2 cellular contexts compared by ENCODE assay signal in the genomic region with DNA sequence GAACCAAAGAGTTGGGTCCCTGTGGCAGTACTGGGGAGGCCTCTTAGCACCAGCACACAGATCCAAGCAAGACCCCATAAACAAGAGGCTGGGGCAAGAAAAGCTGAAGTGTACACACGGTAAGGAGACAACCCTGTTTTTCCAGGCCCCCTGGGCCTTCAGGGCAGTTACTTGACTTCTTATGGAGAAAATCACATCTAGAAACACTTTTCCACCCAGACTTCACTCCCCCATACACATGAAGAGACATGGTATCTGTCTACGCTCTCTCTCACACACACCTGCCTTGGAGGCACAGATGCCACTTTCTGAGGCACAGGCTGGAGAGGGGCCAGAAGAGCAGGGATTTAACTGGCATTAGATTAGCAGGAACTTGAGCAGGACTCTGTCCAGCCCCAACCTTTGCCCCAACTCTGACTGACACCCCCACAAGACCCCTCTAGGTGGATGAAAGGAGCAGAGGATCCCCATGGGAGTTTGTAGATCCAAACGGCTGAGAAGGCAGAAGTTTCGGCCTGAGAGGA.
TF ChIP-seq lines count a peak whose summit lies in the region.

No MANE protein-coding gene starts in this region.

TF ChIP-seq in HCT116, 20 proteins besides CTCF, POLR2A, EP300 and RAD21 (continued from another document):
- TF ChIP-seq, protein P1, sequence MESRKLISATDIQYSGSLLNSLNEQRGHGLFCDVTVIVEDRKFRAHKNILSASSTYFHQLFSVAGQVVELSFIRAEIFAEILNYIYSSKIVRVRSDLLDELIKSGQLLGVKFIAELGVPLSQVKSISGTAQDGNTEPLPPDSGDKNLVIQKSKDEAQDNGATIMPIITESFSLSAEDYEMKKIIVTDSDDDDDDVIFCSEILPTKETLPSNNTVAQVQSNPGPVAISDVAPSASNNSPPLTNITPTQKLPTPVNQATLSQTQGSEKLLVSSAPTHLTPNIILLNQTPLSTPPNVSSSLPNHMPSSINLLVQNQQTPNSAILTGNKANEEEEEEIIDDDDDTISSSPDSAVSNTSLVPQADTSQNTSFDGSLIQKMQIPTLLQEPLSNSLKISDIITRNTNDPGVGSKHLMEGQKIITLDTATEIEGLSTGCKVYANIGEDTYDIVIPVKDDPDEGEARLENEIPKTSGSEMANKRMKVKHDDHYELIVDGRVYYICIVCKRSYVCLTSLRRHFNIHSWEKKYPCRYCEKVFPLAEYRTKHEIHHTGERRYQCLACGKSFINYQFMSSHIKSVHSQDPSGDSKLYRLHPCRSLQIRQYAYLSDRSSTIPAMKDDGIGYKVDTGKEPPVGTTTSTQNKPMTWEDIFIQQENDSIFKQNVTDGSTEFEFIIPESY (IDR thresholded peaks at IDR 0.05; ENCODE audit: extremely low read depth, insufficient replicate concordance, low read length): no peak
- TF ChIP-seq SP1 (IDR thresholded peaks at IDR 0.05; ENCODE audit: low read depth) (no peak), SIN3A (IDR thresholded peaks at IDR 0.05; ENCODE audit: low read depth) (no peak), EGR1 (IDR thresholded peaks at IDR 0.05; ENCODE audit: low read depth) (no peak), FOSL1 (IDR thresholded peaks at IDR 0.05; ENCODE audit: low read depth) (no peak), ZFX (IDR thresholded peaks at IDR 0.05) (no peak), YY1 (IDR thresholded peaks at IDR 0.05; ENCODE audit: extremely low read depth, insufficient replicate concordance, low read depth, low read length) (no peak), CBX3 (IDR thresholded peaks at IDR 0.05; ENCODE audit: low read depth) (no peak), EZH2phosphoT487 (IDR thresholded peaks at IDR 0.05; ENCODE audit: borderline replicate concordance) (no peak), SRF (IDR thresholded peaks at IDR 0.05; ENCODE audit: low read depth) (no peak), CEBPB (IDR thresholded peaks at IDR 0.05; ENCODE audit: low read depth) (no peak)
- TF ChIP-seq, protein P2, sequence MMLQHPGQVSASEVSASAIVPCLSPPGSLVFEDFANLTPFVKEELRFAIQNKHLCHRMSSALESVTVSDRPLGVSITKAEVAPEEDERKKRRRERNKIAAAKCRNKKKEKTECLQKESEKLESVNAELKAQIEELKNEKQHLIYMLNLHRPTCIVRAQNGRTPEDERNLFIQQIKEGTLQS (IDR thresholded peaks at IDR 0.05): no peak
- TF ChIP-seq, protein P3, sequence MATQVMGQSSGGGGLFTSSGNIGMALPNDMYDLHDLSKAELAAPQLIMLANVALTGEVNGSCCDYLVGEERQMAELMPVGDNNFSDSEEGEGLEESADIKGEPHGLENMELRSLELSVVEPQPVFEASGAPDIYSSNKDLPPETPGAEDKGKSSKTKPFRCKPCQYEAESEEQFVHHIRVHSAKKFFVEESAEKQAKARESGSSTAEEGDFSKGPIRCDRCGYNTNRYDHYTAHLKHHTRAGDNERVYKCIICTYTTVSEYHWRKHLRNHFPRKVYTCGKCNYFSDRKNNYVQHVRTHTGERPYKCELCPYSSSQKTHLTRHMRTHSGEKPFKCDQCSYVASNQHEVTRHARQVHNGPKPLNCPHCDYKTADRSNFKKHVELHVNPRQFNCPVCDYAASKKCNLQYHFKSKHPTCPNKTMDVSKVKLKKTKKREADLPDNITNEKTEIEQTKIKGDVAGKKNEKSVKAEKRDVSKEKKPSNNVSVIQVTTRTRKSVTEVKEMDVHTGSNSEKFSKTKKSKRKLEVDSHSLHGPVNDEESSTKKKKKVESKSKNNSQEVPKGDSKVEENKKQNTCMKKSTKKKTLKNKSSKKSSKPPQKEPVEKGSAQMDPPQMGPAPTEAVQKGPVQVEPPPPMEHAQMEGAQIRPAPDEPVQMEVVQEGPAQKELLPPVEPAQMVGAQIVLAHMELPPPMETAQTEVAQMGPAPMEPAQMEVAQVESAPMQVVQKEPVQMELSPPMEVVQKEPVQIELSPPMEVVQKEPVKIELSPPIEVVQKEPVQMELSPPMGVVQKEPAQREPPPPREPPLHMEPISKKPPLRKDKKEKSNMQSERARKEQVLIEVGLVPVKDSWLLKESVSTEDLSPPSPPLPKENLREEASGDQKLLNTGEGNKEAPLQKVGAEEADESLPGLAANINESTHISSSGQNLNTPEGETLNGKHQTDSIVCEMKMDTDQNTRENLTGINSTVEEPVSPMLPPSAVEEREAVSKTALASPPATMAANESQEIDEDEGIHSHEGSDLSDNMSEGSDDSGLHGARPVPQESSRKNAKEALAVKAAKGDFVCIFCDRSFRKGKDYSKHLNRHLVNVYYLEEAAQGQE (IDR thresholded peaks at IDR 0.05; ENCODE audit: low read depth): no peak
TF ChIP-seq in HCT116: peak in this region for 0.

TF ChIP-seq in WTC11, 78 proteins besides CTCF, POLR2A, EP300 and RAD21 (continued from another document):
- TF ChIP-seq, protein P4, sequence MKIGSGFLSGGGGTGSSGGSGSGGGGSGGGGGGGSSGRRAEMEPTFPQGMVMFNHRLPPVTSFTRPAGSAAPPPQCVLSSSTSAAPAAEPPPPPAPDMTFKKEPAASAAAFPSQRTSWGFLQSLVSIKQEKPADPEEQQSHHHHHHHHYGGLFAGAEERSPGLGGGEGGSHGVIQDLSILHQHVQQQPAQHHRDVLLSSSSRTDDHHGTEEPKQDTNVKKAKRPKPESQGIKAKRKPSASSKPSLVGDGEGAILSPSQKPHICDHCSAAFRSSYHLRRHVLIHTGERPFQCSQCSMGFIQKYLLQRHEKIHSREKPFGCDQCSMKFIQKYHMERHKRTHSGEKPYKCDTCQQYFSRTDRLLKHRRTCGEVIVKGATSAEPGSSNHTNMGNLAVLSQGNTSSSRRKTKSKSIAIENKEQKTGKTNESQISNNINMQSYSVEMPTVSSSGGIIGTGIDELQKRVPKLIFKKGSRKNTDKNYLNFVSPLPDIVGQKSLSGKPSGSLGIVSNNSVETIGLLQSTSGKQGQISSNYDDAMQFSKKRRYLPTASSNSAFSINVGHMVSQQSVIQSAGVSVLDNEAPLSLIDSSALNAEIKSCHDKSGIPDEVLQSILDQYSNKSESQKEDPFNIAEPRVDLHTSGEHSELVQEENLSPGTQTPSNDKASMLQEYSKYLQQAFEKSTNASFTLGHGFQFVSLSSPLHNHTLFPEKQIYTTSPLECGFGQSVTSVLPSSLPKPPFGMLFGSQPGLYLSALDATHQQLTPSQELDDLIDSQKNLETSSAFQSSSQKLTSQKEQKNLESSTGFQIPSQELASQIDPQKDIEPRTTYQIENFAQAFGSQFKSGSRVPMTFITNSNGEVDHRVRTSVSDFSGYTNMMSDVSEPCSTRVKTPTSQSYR (CRISPR knock-in tag; IDR thresholded peaks at IDR 0.05): no peak
- TF ChIP-seq, protein P5, sequence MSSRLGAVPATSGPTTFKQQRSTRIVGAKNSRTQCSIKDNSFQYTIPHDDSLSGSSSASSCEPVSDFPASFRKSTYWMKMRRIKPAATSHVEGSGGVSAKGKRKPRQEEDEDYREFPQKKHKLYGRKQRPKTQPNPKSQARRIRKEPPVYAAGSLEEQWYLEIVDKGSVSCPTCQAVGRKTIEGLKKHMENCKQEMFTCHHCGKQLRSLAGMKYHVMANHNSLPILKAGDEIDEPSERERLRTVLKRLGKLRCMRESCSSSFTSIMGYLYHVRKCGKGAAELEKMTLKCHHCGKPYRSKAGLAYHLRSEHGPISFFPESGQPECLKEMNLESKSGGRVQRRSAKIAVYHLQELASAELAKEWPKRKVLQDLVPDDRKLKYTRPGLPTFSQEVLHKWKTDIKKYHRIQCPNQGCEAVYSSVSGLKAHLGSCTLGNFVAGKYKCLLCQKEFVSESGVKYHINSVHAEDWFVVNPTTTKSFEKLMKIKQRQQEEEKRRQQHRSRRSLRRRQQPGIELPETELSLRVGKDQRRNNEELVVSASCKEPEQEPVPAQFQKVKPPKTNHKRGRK (CRISPR knock-in tag; IDR thresholded peaks at IDR 0.05; ENCODE audit: borderline replicate concordance): no peak
- TF ChIP-seq, protein P6, sequence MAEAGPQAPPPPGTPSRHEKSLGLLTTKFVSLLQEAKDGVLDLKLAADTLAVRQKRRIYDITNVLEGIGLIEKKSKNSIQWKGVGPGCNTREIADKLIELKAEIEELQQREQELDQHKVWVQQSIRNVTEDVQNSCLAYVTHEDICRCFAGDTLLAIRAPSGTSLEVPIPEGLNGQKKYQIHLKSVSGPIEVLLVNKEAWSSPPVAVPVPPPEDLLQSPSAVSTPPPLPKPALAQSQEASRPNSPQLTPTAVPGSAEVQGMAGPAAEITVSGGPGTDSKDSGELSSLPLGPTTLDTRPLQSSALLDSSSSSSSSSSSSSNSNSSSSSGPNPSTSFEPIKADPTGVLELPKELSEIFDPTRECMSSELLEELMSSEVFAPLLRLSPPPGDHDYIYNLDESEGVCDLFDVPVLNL (CRISPR knock-in tag; IDR thresholded peaks at IDR 0.05; ENCODE audit: borderline replicate concordance, low read depth): no peak
- TF ChIP-seq NR3C1 (CRISPR knock-in tag; conservative IDR thresholded peaks at IDR 0.05; ENCODE audit: low read depth): no peak
